15 cellular contexts compared by ENCODE assay signal in the genomic region with DNA sequence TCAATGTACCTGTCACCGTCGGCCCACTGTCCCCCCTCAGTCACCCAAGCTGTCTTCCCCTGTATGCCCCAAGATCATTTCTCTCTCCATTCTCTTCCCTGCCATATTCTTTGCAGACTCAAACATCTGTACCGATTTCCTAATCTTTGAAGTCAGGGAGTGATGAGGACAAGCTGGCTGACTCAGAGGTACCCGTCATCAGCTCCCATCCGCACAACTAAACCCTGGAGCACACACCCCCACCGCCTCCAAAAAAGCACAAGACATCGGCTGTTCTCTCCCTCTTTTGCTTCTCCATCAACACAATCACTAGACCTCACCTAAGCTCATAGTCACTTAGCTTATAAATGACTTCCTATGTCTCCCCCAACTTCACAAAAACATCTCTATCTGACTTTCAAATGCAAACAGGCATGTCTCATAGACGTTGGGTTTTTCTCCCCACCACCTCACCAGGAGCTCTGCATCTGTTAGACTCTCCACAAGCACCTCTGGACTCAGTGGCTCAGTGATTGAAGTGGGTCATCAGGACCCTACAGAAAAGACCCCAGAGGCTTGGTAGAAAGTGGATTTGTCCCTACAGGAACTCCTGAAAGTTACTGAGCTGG. TPM values are rescaled to one million over a fixed set of nuclear protein-coding genes. Genes with fewer than 3 reads are reported as not detected.
DNase-seq lines count a peak whose midpoint lies in the region; ATAC-seq and TF ChIP-seq lines count a peak whose summit lies in the region.
"Had no signal": no experiment of that assay in that cellular context is flagged by ENCODE, and none has a peak within 500 bp of the region (broad histone marks: within the 10 kb centered on the region; RNA-seq: fewer than 3 reads in every experiment).

No MANE protein-coding gene starts in this region.

- H3K27ac ChIP-seq in psoas muscle, result peak overlapping the region; percentile 30
- H3K27ac ChIP-seq: C4-2B, esophagus muscularis mucosa, SK-N-MC, thyroid gland had no signal

- H3F3A ChIP-seq in Loucy (ENCODE audit: low read depth), result no peaks in the 10 kb centered on the region

- no peak overlapping the region for H3K4me2 ChIP-seq in Loucy (ENCODE audit: low read depth, low read length, poor library complexity, severe bottlenecking)

- no peak overlapping the region for H3K4me3 ChIP-seq in Loucy (ENCODE audit: low read length, poor library complexity, severe bottlenecking)
- H3K4me3 ChIP-seq in psoas muscle, result no peak overlapping the region
- H3K4me3 ChIP-seq: esophagus muscularis mucosa, SK-N-MC, thyroid gland had no signal

- H4K20me1 ChIP-seq in Loucy (ENCODE audit: insufficient read depth, low read length, poor library complexity, severe bottlenecking), result no peaks in the 10 kb centered on the region

- H3K27me3 Mint-ChIP-seq in T-helper 2 cell treated with Interferon-gamma antibody and Interleukin-4, amounts not matched to agents 5 μg/mL and 100 μg/mL, for 36 hours (ENCODE audit: low read depth), result peaks cover 20% of the 10 kb centered on the region

- H3K36me3 Mint-ChIP-seq in T-helper 2 cell treated with Interferon-gamma antibody and Interleukin-4, amounts not matched to agents 5 μg/mL and 100 μg/mL, for 36 hours (ENCODE audit: low read depth), result no peaks in the 10 kb centered on the region

- H3K9ac ChIP-seq in Loucy (ENCODE audit: low read depth, low read length, poor library complexity, severe bottlenecking), result no peak overlapping the region

- TF ChIP-seq POLR2A in GM18505 (IDR thresholded peaks at IDR 0.05; ENCODE audit: borderline replicate concordance, extremely low read depth, insufficient read depth, insufficient read length), result no peak

- H3K9me3 ChIP-seq in Loucy (ENCODE audit: insufficient read depth, low read depth, low read length) (no peaks in the 10 kb centered on the region), psoas muscle (no peaks in the 10 kb centered on the region)
- H3K9me3 ChIP-seq: esophagus muscularis mucosa, thyroid gland had no signal

- no peak overlapping the region for H3K27ac Mint-ChIP-seq in T-helper 2 cell treated with Interferon-gamma antibody and Interleukin-4, amounts not matched to agents 5 μg/mL and 100 μg/mL, for 36 hours
- H3K27ac Mint-ChIP-seq: activated naive CD4-positive, alpha-beta T cell treated with anti-CD3 and anti-CD28 coated beads for 36 hours had no signal

- intact Hi-C loops in psoas muscle (cut with DNase I), result no loop called here
- intact Hi-C loops in posterior vena cava (cut with DNase I), result loop anchor here in 1 of 2 donors (10.0 kb wide), 1 partner anchor 99 kb away; no protein-coding TSS in a partner anchor

- ATAC-seq in psoas muscle (no peak), GM18505 (IDR thresholded peaks at IDR 0.05; ENCODE audit: unreplicated experiment) (no peak)
- ATAC-seq: left lobe of liver had no signal

- no peaks in the 10 kb centered on the region for H3K9me3 Mint-ChIP-seq in T-helper 2 cell treated with Interferon-gamma antibody and Interleukin-4, amounts not matched to agents 5 μg/mL and 100 μg/mL, for 36 hours
- H3K9me3 Mint-ChIP-seq: activated naive CD4-positive, alpha-beta T cell treated with anti-CD3 and anti-CD28 coated beads for 36 hours had no signal

- TF ChIP-seq CTCF in Loucy (conservative IDR thresholded peaks at IDR 0.05; ENCODE audit: low read length) (no peak), psoas muscle (IDR thresholded peaks at IDR 0.05) (no peak)

- H3K27me3 ChIP-seq in Loucy (ENCODE audit: insufficient read depth, low read length, poor library complexity, severe bottlenecking) (no peaks in the 10 kb centered on the region), psoas muscle (ENCODE audit: insufficient read depth in 3 of 3, low read length in 2 of 3) (no peaks in the 10 kb centered on the region)
- H3K27me3 ChIP-seq: esophagus muscularis mucosa, thyroid gland had no signal

- H3K4me1 Mint-ChIP-seq in T-helper 2 cell treated with Interferon-gamma antibody and Interleukin-4, amounts not matched to agents 5 μg/mL and 100 μg/mL, for 36 hours (ENCODE audit: low read depth), result no peaks in the 10 kb centered on the region

- H3K4me1 ChIP-seq in Loucy (ENCODE audit: insufficient read depth, low read length, poor library complexity, severe bottlenecking) (peaks cover 7% of the 10 kb centered on the region), psoas muscle (peaks cover 10% of the 10 kb centered on the region)
- H3K4me1 ChIP-seq: esophagus muscularis mucosa, thyroid gland had no signal

- WGBS in psoas muscle, 3 donors, result 71 to 76% (median 74%) methylated on average over 8 of the region's 8 CpGs

- H3K36me3 ChIP-seq in Loucy (ENCODE audit: insufficient read depth, low read length) (no peaks in the 10 kb centered on the region), psoas muscle (ENCODE audit: insufficient read depth in 1 of 2, low read depth in 1 of 2) (no peaks in the 10 kb centered on the region)
- H3K36me3 ChIP-seq: esophagus muscularis mucosa, thyroid gland had no signal

- no peaks in the 10 kb centered on the region for H3K9me2 ChIP-seq in Loucy (replicated peaks; ENCODE audit: low read depth, low read length)

- H2AFZ ChIP-seq in Loucy (ENCODE audit: low read length), result peak overlapping the region; percentile 69; the same call in 1 of the 2 replicates

- H3K79me2 ChIP-seq in Loucy (ENCODE audit: insufficient read depth, low read length), result no peaks in the 10 kb centered on the region

- DNase-seq in EH (ENCODE audit: low read depth), result peak; percentile 76
- DNase-seq in dermis blood vessel endothelial cell, result peak; percentile 39
- no peak for DNase-seq in psoas muscle
- no peak for DNase-seq in T-helper 2 cell treated with Interferon-gamma antibody and Interleukin-4, amounts not matched to agents 5 μg/mL and 100 μg/mL, for 36 hours (ENCODE audit: low spot score)
- DNase-seq in posterior vena cava (ENCODE audit: low spot score), result no peak
- DNase-seq: activated naive CD4-positive, alpha-beta T cell treated with anti-CD3 and anti-CD28 coated beads for 36 hours; NCI-H1105 treated with DMSO at 0.1 percent for 48 hours; thyroid gland had no signal

- H3K4me3 Mint-ChIP-seq in T-helper 2 cell treated with Interferon-gamma antibody and Interleukin-4, amounts not matched to agents 5 μg/mL and 100 μg/mL, for 36 hours, result no peak overlapping the region
- H3K4me3 Mint-ChIP-seq: activated naive CD4-positive, alpha-beta T cell treated with anti-CD3 and anti-CD28 coated beads for 36 hours had no signal

RNA-seq across cellular contexts. Expression of a gene that starts 11.5 kb away (rescaled TPM):
- 4.8 and 8.8 TPM in 2 replicates for total RNA-seq in dermis blood vessel endothelial cell
- total RNA-seq in psoas muscle, result 1 to 10 TPM in 3 of 4 donors, under 1 TPM in 1; 0.64 to 3.1 (median 2.1) TPM
- under 1 TPM; 0.18 to 0.64 (median 0.48) TPM for polyA plus RNA-seq in psoas muscle
- 10 to 100 TPM in 1 of 2 donors, 1 to 10 TPM in 1; 4.4 to 11.8 TPM for total RNA-seq in posterior vena cava
- total RNA-seq: myocyte had no signal

Comparison
In these comparisons a context has a peak if more than half of its experiments do, and no peak if none do; other contexts are left out.
1. DNase-seq: peak in EH (single experiment) and dermis blood vessel endothelial cell (single experiment); none in psoas muscle (0 of 2), T-helper 2 cell treated with Interferon-gamma antibody and Interleukin-4, amounts not matched to agents 5 μg/mL and 100 μg/mL, for 36 hours (single experiment) and posterior vena cava (single experiment).